ENCODE assay signal across 25 cellular contexts in genomic region chr22:49019737-49020136, GRCh38.
"Had no signal": no experiment of that assay in that cellular context is flagged by ENCODE, and none has a peak within 500 bp of the region (broad histone marks: within the 10 kb centered on the region; RNA-seq: fewer than 3 reads in every experiment).

No MANE protein-coding gene starts in this region.

- H3K4me3 Mint-ChIP-seq: activated CD8-positive, alpha-beta T cell treated with anti-CD3 and anti-CD28 coated beads, Interleukin-2, amount 10 ng/mL, durations not matched to agents 7 days and 5 days; activated naive CD8-positive, alpha-beta T cell; activated T-cell treated with anti-CD3 and anti-CD28 coated beads, Interleukin-2, amount 50 U/mL, for 4 hours; memory B cell; nephron; stimulated activated memory B cell treated with anti-CD40 and anti-IgM and Interleukin-4, amounts not matched to agents 10 μg/mL and 1 μg/mL and 100 μg/mL, for 72 hours; T-helper 2 cell treated with Interferon-gamma antibody and Interleukin-4, amounts not matched to agents 5 μg/mL and 100 μg/mL, for 36 hours had no signal

- H3K4me3 ChIP-seq: heart left ventricle, stomach, suprapubic skin, transverse colon, vagina had no signal

- H3K27ac ChIP-seq: heart left ventricle, stomach, suprapubic skin, transverse colon, vagina had no signal

- H3K4me2 ChIP-seq: SK-N-SH had no signal

- ATAC-seq: activated CD8-positive, alpha-beta T cell treated with anti-CD3 and anti-CD28 coated beads, Interleukin-2, amount 10 ng/mL, durations not matched to agents 7 days and 5 days; activated T-cell treated with anti-CD3 and anti-CD28 coated beads, Interleukin-2, amount 50 U/mL, for 4 hours; heart left ventricle; left colon; stimulated activated memory B cell treated with anti-CD40 and anti-IgM and Interleukin-4, amounts not matched to agents 10 μg/mL and 1 μg/mL and 100 μg/mL, for 72 hours had no signal

- H3K4me1 Mint-ChIP-seq: memory B cell; nephron; stimulated activated memory B cell treated with anti-CD40 and anti-IgM and Interleukin-4, amounts not matched to agents 10 μg/mL and 1 μg/mL and 100 μg/mL, for 72 hours had no signal

- H3K27me3 ChIP-seq: transverse colon, vagina had no signal

- H3K4me1 ChIP-seq: stomach, transverse colon, vagina had no signal

- H3K27ac Mint-ChIP-seq: activated CD8-positive, alpha-beta T cell treated with anti-CD3 and anti-CD28 coated beads, Interleukin-2, amount 10 ng/mL, durations not matched to agents 7 days and 5 days; activated naive CD8-positive, alpha-beta T cell; memory B cell; nephron; progenitor cell of endocrine pancreas; stimulated activated memory B cell treated with anti-CD40 and anti-IgM and Interleukin-4, amounts not matched to agents 10 μg/mL and 1 μg/mL and 100 μg/mL, for 72 hours; T-helper 2 cell treated with Interferon-gamma antibody and Interleukin-4, amounts not matched to agents 5 μg/mL and 100 μg/mL, for 36 hours had no signal

- H3K9ac ChIP-seq: SK-N-SH had no signal

- DNase-seq: activated CD4-positive, alpha-beta T cell treated with anti-CD3 and anti-CD28 coated beads for 1 hour; activated CD4-positive, alpha-beta T cell treated with anti-CD3 and anti-CD28 coated beads, Interleukin-2, amount 50 U/mL, for 1 hour; activated CD8-positive, alpha-beta T cell treated with anti-CD3 and anti-CD28 coated beads, Interleukin-2, amount 10 ng/mL, durations not matched to agents 7 days and 5 days; activated T-cell treated with anti-CD3 and anti-CD28 coated beads, Interleukin-2, amount 50 U/mL, for 4 hours; amniotic stem cell; cortex of kidney; nucleus accumbens; retina; stimulated activated CD4-positive, alpha-beta T cell treated with anti-CD3 and anti-CD28 coated beads, Interleukin-2, amount 100 ng/mL, for 24 hours; stomach; transverse colon had no signal

- H3K36me3 ChIP-seq: heart left ventricle, stomach, suprapubic skin, transverse colon, vagina had no signal

- H3K9me3 ChIP-seq: heart left ventricle, SK-N-SH, stomach, suprapubic skin, transverse colon, vagina had no signal

- H3K9me3 Mint-ChIP-seq: activated T-cell treated with anti-CD3 and anti-CD28 coated beads, Interleukin-2, amount 50 U/mL, for 4 hours; memory B cell; nephron; stimulated activated memory B cell treated with anti-CD40 and anti-IgM and Interleukin-4, amounts not matched to agents 10 μg/mL and 1 μg/mL and 100 μg/mL, for 72 hours; T-helper 2 cell treated with Interferon-gamma antibody and Interleukin-4, amounts not matched to agents 5 μg/mL and 100 μg/mL, for 36 hours had no signal

- H3K27me3 Mint-ChIP-seq: activated naive CD8-positive, alpha-beta T cell; memory B cell had no signal

- H3K36me3 Mint-ChIP-seq: activated naive CD8-positive, alpha-beta T cell; memory B cell; stimulated activated memory B cell treated with anti-CD40 and anti-IgM and Interleukin-4, amounts not matched to agents 10 μg/mL and 1 μg/mL and 100 μg/mL, for 72 hours had no signal

- FAIRE-seq: bronchial epithelial cell, endometrium, TTC549 had no signal
